Comparison of ENCODE assay signal across 23 cellular contexts in genomic region chr5:153222956-153223355, GRCh38.
A peak's percentile ranks its signal among the peaks of the same experiment; 100 is the strongest.
DNase-seq lines count a peak whose midpoint lies in the region; ATAC-seq and TF ChIP-seq lines count a peak whose summit lies in the region.
"Had no signal": no experiment of that assay in that cellular context is flagged by ENCODE, and none has a peak within 500 bp of the region (broad histone marks: within the 10 kb centered on the region; RNA-seq: fewer than 3 reads in every experiment).

No MANE protein-coding gene starts in this region.

- H3K9me3 ChIP-seq in OCI-LY3 (ENCODE audit: insufficient read depth, low read length) = no peaks in the 10 kb centered on the region
- no peaks in the 10 kb centered on the region for H3K9me3 ChIP-seq in osteoblast (ENCODE audit: low read depth, low read length)
- peaks cover 0 to 3% of the 10 kb centered on the region in 2 donors for H3K9me3 ChIP-seq in ascending aorta
- H3K9me3 ChIP-seq: right lobe of liver, testis had no signal

- H3K4me3 ChIP-seq in OCI-LY3 (ENCODE audit: low read length) = no peak overlapping the region
- no peak overlapping the region for H3K4me3 ChIP-seq in cardiac fibroblast (replicated peaks in 1 of 2; ENCODE audit: low read depth in 2 of 2, low read length in 2 of 2)
- peak overlapping the region; percentile 13 for H3K4me3 ChIP-seq in osteoblast (ENCODE audit: insufficient read depth, low read length)
- no peak overlapping the region for H3K4me3 ChIP-seq in ascending aorta
- H3K4me3 ChIP-seq: lung, right lobe of liver, testis had no signal

- DNase-seq in EH (ENCODE audit: low read depth) = peak; percentile 51
- DNase-seq in cardiac fibroblast (ENCODE audit: low read depth in 2 of 2) = peak; percentile 16 to 80
- no peak for DNase-seq in osteoblast (ENCODE audit: insufficient read length, low spot score, missing footprints)
- DNase-seq in NCI-H748 treated with DMSO at 0.1 percent for 48 hours (lab: John Stamatoyannopoulos, UW) = no peak
- no peak for DNase-seq in NCI-H1694 (lab: John Stamatoyannopoulos, UW)
- DNase-seq in ascending aorta (ENCODE audit: low spot score in 2 of 2) = no peak
- DNase-seq: activated CD4-positive, alpha-beta T cell treated with anti-CD3 and anti-CD28 coated beads for 36 hours; activated naive CD4-positive, alpha-beta T cell treated with anti-CD3 and anti-CD28 coated beads, Interleukin-2, amount 50 U/mL, for 16 hours; activated T-cell treated with anti-CD3 and anti-CD28 coated beads, Interleukin-2, amount 50 U/mL, for 72 hours; CD4-positive, alpha-beta T cell; DMS 273 treated with DMSO at 0.1 percent for 48 hours; GDM1; hypothalamus; islet precursor cell; Karpas-422; NCI-H1092 treated with DMSO at 0.1 percent for 48 hours; NCI-H2081 treated with DMSO at 0.1 percent for 48 hours; right lobe of liver; testis had no signal

- H3K27ac ChIP-seq in OCI-LY3 (ENCODE audit: low read length) (peak overlapping the region; percentile 61), osteoblast (ENCODE audit: low read depth, low read length) (peak overlapping the region; percentile 36), ascending aorta (no peak overlapping the region)
- H3K27ac ChIP-seq: parathyroid adenoma, right lobe of liver, testis had no signal

- H3K79me2 ChIP-seq in OCI-LY3 (ENCODE audit: low read length) (no peaks in the 10 kb centered on the region), osteoblast (ENCODE audit: insufficient read depth, low read length) (no peaks in the 10 kb centered on the region)
- H3K79me2 ChIP-seq: parathyroid adenoma had no signal

- no peaks in the 10 kb centered on the region for H3K27me3 ChIP-seq in OCI-LY3 (ENCODE audit: low read depth, low read length)
- H3K27me3 ChIP-seq in osteoblast (ENCODE audit: insufficient read depth, low read length) = no peaks in the 10 kb centered on the region
- H3K27me3 ChIP-seq in ascending aorta = no peaks in the 10 kb centered on the region
- H3K27me3 ChIP-seq: right lobe of liver, testis had no signal

- intact Hi-C loops in ascending aorta (cut with DNase I) = no loop called here

- H3K4me2 ChIP-seq in OCI-LY3 (ENCODE audit: low read length) (peak overlapping the region; percentile 54), osteoblast (ENCODE audit: insufficient read depth, low read length) (peak overlapping the region; percentile 63)

- TF ChIP-seq CTCF in OCI-LY3 (IDR thresholded peaks at IDR 0.05; ENCODE audit: low read depth, low read length) = no peak
- no peak for TF ChIP-seq CTCF in cardiac fibroblast (IDR thresholded peaks at IDR 0.05; ENCODE audit: low read depth, low read length)
- TF ChIP-seq CTCF in osteoblast (IDR thresholded peaks at IDR 0.05; ENCODE audit: extremely low read depth, low read depth, low read length) = no peak
- TF ChIP-seq CTCF in ascending aorta (IDR thresholded peaks at IDR 0.05) = no peak

- H4K20me1 ChIP-seq in OCI-LY3 (ENCODE audit: insufficient read depth, low read length) = no peaks in the 10 kb centered on the region
- no peaks in the 10 kb centered on the region for H4K20me1 ChIP-seq in osteoblast (ENCODE audit: insufficient read depth, low read length)

- no peak for ATAC-seq in HG03571 (IDR thresholded peaks at IDR 0.05; ENCODE audit: unreplicated experiment)
- ATAC-seq: activated CD4-positive, alpha-beta T cell treated with anti-CD3 and anti-CD28 coated beads for 36 hours; activated T-cell treated with anti-CD3 and anti-CD28 coated beads, Interleukin-2, amount 50 U/mL, for 72 hours; right lobe of liver had no signal

- no peaks in the 10 kb centered on the region for H3K36me3 ChIP-seq in OCI-LY3 (replicated peaks; ENCODE audit: low read depth, low read length)
- no peaks in the 10 kb centered on the region for H3K36me3 ChIP-seq in osteoblast (ENCODE audit: insufficient read depth, low read length)
- H3K36me3 ChIP-seq in ascending aorta = no peaks in the 10 kb centered on the region
- H3K36me3 ChIP-seq: right lobe of liver had no signal

- peaks cover 17% of the 10 kb centered on the region for H3K4me1 ChIP-seq in OCI-LY3 (ENCODE audit: low read length)
- peaks cover 14% of the 10 kb centered on the region for H3K4me1 ChIP-seq in osteoblast (ENCODE audit: insufficient read depth, low read length)
- H3K4me1 ChIP-seq in ascending aorta = no peaks in the 10 kb centered on the region
- H3K4me1 ChIP-seq: parathyroid adenoma, right lobe of liver, testis had no signal

- peak overlapping the region; percentile 26; the same call in 1 of the 2 replicates for H3K9ac ChIP-seq in OCI-LY3 (ENCODE audit: low read length)
- H3K9ac ChIP-seq: parathyroid adenoma had no signal

- no peak overlapping the region for H2AFZ ChIP-seq in OCI-LY3 (ENCODE audit: low read depth, low read length)
- H2AFZ ChIP-seq in osteoblast (ENCODE audit: low read length) = peak overlapping the region; percentile 52
- H2AFZ ChIP-seq: parathyroid adenoma had no signal

Comparison
In these comparisons a context has a peak if more than half of its experiments do, and no peak if none do; other contexts are left out.
1. DNase-seq: peak in EH (single experiment) and cardiac fibroblast (2 of 2); none in osteoblast (single experiment), NCI-H748 treated with DMSO at 0.1 percent for 48 hours (single experiment), NCI-H1694 (single experiment) and ascending aorta (0 of 2).
2. H3K27ac ChIP-seq: peak in OCI-LY3 (single experiment) and osteoblast (single experiment); none in ascending aorta (0 of 2).